ENCODE assay signal across 9 cellular contexts in genomic region chr2:172734711-172735645, GRCh38. TPM values are rescaled to one million over a fixed set of nuclear protein-coding genes. Genes with fewer than 3 reads are reported as not detected.
A peak's percentile ranks its signal among the peaks of the same experiment; 100 is the strongest.
DNase-seq lines count a peak whose midpoint lies in the region; ATAC-seq and TF ChIP-seq lines count a peak whose summit lies in the region.
"Had no signal": no experiment of that assay in that cellular context is flagged by ENCODE, and none has a peak within 500 bp of the region (broad histone marks: within the 10 kb centered on the region; RNA-seq: fewer than 3 reads in every experiment).

No MANE protein-coding gene starts in this region.

- H3K27ac ChIP-seq in lower lobe of right lung (no peak overlapping the region), urinary bladder (ENCODE audit: low read depth) (no peak overlapping the region)
- no peak overlapping the region for H3K27ac ChIP-seq in effector memory CD4-positive, alpha-beta T cell (ENCODE audit: insufficient read depth, low read length, poor library complexity, severe bottlenecking)

- H3K36me3 ChIP-seq in lower lobe of right lung = no peaks in the 10 kb centered on the region
- no peaks in the 10 kb centered on the region for H3K36me3 ChIP-seq in urinary bladder (ENCODE audit: insufficient read depth)
- no peaks in the 10 kb centered on the region for H3K36me3 ChIP-seq in effector memory CD4-positive, alpha-beta T cell (ENCODE audit: control insufficient read depth, insufficient read depth, low read length)

- in situ Hi-C loops in astrocyte of the cerebellum (cut with HindIII; ENCODE audit: low sequenced_read_pairs) = no loop called here

- no peaks in the 10 kb centered on the region for H3K9me3 ChIP-seq in lower lobe of right lung
- H3K9me3 ChIP-seq in effector memory CD4-positive, alpha-beta T cell (ENCODE audit: control insufficient read depth, low read length) = no peaks in the 10 kb centered on the region

- H3K4me3 Mint-ChIP-seq in activated T-cell treated with anti-CD3 and anti-CD28 coated beads, Interleukin-2, amount 50 U/mL, for 24 hours = peak overlapping the region; percentile 56

- peaks cover 8% of the 10 kb centered on the region for H3K4me1 Mint-ChIP-seq in activated T-cell treated with anti-CD3 and anti-CD28 coated beads, Interleukin-2, amount 50 U/mL, for 24 hours (ENCODE audit: low read depth)

- H3K36me3 Mint-ChIP-seq in activated T-cell treated with anti-CD3 and anti-CD28 coated beads, Interleukin-2, amount 50 U/mL, for 24 hours (ENCODE audit: low read depth) = no peaks in the 10 kb centered on the region

- H3K27ac Mint-ChIP-seq in activated T-cell treated with anti-CD3 and anti-CD28 coated beads, Interleukin-2, amount 50 U/mL, for 24 hours = no peak overlapping the region

- peaks cover 7% of the 10 kb centered on the region for H3K4me1 ChIP-seq in lower lobe of right lung
- H3K4me1 ChIP-seq in urinary bladder (ENCODE audit: insufficient read depth) = peaks cover 4% of the 10 kb centered on the region
- H3K4me1 ChIP-seq in effector memory CD4-positive, alpha-beta T cell (ENCODE audit: control insufficient read depth, insufficient read depth, low read length, poor library complexity, severe bottlenecking) = peaks cover 3% of the 10 kb centered on the region

- H3K27me3 ChIP-seq in lower lobe of right lung (ENCODE audit: low read depth) = peaks cover 44% of the 10 kb centered on the region
- peaks cover 12% of the 10 kb centered on the region for H3K27me3 ChIP-seq in effector memory CD4-positive, alpha-beta T cell (replicated peaks; ENCODE audit: control insufficient read depth, insufficient read depth, low read length, poor library complexity, severe bottlenecking)

- peak; percentile 45 for DNase-seq in activated T-cell treated with anti-CD3 and anti-CD28 coated beads, Interleukin-2, amount 50 U/mL, for 24 hours
- no peak for DNase-seq in activated T-cell treated with anti-CD3 and anti-CD28 coated beads, Interleukin-2, amount 50 U/mL, for 1 hour
- DNase-seq in astrocyte of the cerebellum (ENCODE audit: low read depth) (no peak), lower lobe of right lung (no peak)
- DNase-seq in effector memory CD4-positive, alpha-beta T cell = no peak
- DNase-seq: GF-D8 had no signal

- 24% methylated on average over 30 of the region's 30 CpGs for WGBS in urinary bladder

- H3K27me3 Mint-ChIP-seq in activated T-cell treated with anti-CD3 and anti-CD28 coated beads, Interleukin-2, amount 50 U/mL, for 24 hours = peaks cover 72% of the 10 kb centered on the region

- H3K4me3 ChIP-seq in astrocyte of the cerebellum (ENCODE audit: low read depth, low read length) (peak overlapping the region; percentile 42), lower lobe of right lung (peak overlapping the region; percentile 46), urinary bladder (ENCODE audit: low read depth, low read length) (peak overlapping the region; percentile 61)
- no peak overlapping the region for H3K4me3 ChIP-seq in effector memory CD4-positive, alpha-beta T cell (ENCODE audit: insufficient read depth, low read depth, low read length, poor library complexity, severe bottlenecking)

- peak; percentile 26 to 29 for ATAC-seq in lower lobe of right lung
- ATAC-seq in HG03159 (IDR thresholded peaks at IDR 0.05; ENCODE audit: unreplicated experiment) = no peak
- ATAC-seq in GM21360 (IDR thresholded peaks at IDR 0.05; ENCODE audit: unreplicated experiment) = no peak

- TF ChIP-seq CTCF in astrocyte of the cerebellum (IDR thresholded peaks at IDR 0.05; ENCODE audit: low read depth, low read length, missing control alignments) (no peak), lower lobe of right lung (IDR thresholded peaks at IDR 0.05) (no peak)

- no peaks in the 10 kb centered on the region for H3K9me3 Mint-ChIP-seq in activated T-cell treated with anti-CD3 and anti-CD28 coated beads, Interleukin-2, amount 50 U/mL, for 24 hours

- intact Hi-C loops in lower lobe of right lung (cut with DNase I) = no loop called here

RNA-seq across cellular contexts. Expression of gene RAPGEF4, which starts 0.7 kb away (rescaled TPM):
- total RNA-seq in lower lobe of right lung (14.6 TPM), urinary bladder (22.9 TPM)
- polyA plus RNA-seq in urinary bladder = 4.3 TPM

Comparison
In these comparisons a context has a peak if more than half of its experiments do, and no peak if none do; other contexts are left out.
1. ATAC-seq: peak in lower lobe of right lung (2 of 2); none in HG03159 (single experiment) and GM21360 (single experiment).